8 cellular contexts compared by ENCODE assay signal in the genomic region with DNA sequence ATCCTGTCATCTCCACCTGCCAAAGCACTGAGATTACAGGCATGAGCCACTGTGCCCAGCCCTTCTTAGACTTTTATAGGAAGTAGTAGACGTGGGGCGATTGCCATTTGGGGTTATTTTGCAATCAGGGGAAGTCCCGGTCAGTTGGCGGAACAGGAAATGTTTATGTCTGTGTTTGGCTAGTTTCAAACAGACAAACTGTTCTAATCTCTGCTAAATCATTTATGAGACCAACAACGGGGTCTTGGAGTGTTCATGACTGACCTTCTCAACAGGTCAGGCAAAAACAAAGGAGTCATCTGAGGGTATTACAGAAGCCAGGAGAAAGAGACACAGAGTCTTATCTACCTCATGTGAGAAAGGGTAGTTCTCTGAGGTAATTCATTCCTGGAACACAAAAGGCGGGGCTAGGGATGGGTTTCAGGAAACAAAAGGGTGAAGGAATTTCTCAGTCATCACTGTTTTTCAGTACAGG. TPM values are rescaled to one million over a fixed set of nuclear protein-coding genes. Genes with fewer than 3 reads are reported as not detected.
DNase-seq lines count a peak whose midpoint lies in the region; ATAC-seq and TF ChIP-seq lines count a peak whose summit lies in the region.

No MANE protein-coding gene starts in this region.

- no peaks in the 10 kb centered on the region for H3K27me3 Mint-ChIP-seq in activated T-cell treated with anti-CD3 and anti-CD28 coated beads, Interleukin-2, amount 50 U/mL, for 24 hours

- H3K36me3 Mint-ChIP-seq in activated T-cell treated with anti-CD3 and anti-CD28 coated beads, Interleukin-2, amount 50 U/mL, for 24 hours (ENCODE audit: low read depth) = no peaks in the 10 kb centered on the region

- no peak overlapping the region for H2AFZ ChIP-seq in PC-3 (ENCODE audit: low read length)

- intact Hi-C loops in PC-3 (cut with micrococcal nuclease) = no loop called here

- no peaks in the 10 kb centered on the region for H3F3A ChIP-seq in PC-3 (ENCODE audit: low read length, unreplicated experiment)

- H3K4me3 ChIP-seq in RWPE2 (ENCODE audit: severe bottlenecking) (no peak overlapping the region), gastroesophageal sphincter (no peak overlapping the region), skeletal muscle tissue (ENCODE audit: low read length in 3 of 3) (no peak overlapping the region), PC-3 (ENCODE audit: low read length) (no peak overlapping the region)

- peak; percentile 77 for ATAC-seq in HG03039 (IDR thresholded peaks at IDR 0.05; ENCODE audit: unreplicated experiment)
- ATAC-seq in RWPE2 (ENCODE audit: low read depth) = peak; percentile 87
- peak; percentile 73 for ATAC-seq in gastroesophageal sphincter
- ATAC-seq in PC-3 = no peak

- CTCF ChIA-PET in PC-3 (lab: Charles Lee) = no interaction called here

- peaks cover 18% of the 10 kb centered on the region for H3K4me1 Mint-ChIP-seq in activated T-cell treated with anti-CD3 and anti-CD28 coated beads, Interleukin-2, amount 50 U/mL, for 24 hours (ENCODE audit: low read depth)

- H3K4me3 Mint-ChIP-seq in activated T-cell treated with anti-CD3 and anti-CD28 coated beads, Interleukin-2, amount 50 U/mL, for 24 hours = peak overlapping the region; percentile 13

- no TSS peak for BruUV-seq in PC-3 (replicated peaks; lab: Mats Ljungman, UMichigan)

- no peak for TF ChIP-seq POLR2A in gastroesophageal sphincter (IDR thresholded peaks at IDR 0.05)

- no peak overlapping the region for H3K4me2 ChIP-seq in PC-3 (ENCODE audit: low read length)

- H3K9me2 ChIP-seq in PC-3 (replicated peaks; ENCODE audit: low read length) = no peaks in the 10 kb centered on the region

- TF ChIP-seq CTCF in RWPE2 (IDR thresholded peaks at IDR 0.05; ENCODE audit: poor library complexity, severe bottlenecking) (no peak), gastroesophageal sphincter (IDR thresholded peaks at IDR 0.05) (no peak), PC-3 (conservative IDR thresholded peaks at IDR 0.05; ENCODE audit: low read depth, low read length) (no peak)

- no peak for TF ChIP-seq EP300 in gastroesophageal sphincter (IDR thresholded peaks at IDR 0.05)

- H3K4me1 ChIP-seq in RWPE2 (ENCODE audit: insufficient read depth, poor library complexity, severe bottlenecking) (peaks cover 7% of the 10 kb centered on the region), gastroesophageal sphincter (no peaks in the 10 kb centered on the region), skeletal muscle tissue (ENCODE audit: control insufficient read depth in 3 of 3, insufficient read depth in 3 of 3, low read length in 3 of 3) (no peaks in the 10 kb centered on the region), PC-3 (ENCODE audit: insufficient read depth, low read length) (no peaks in the 10 kb centered on the region)

- peaks cover 10% of the 10 kb centered on the region for H3K9me3 Mint-ChIP-seq in activated T-cell treated with anti-CD3 and anti-CD28 coated beads, Interleukin-2, amount 50 U/mL, for 24 hours

- no peak overlapping the region for H3K9ac ChIP-seq in skeletal muscle tissue (ENCODE audit: low read depth in 1 of 3, low read length in 3 of 3)
- no peak overlapping the region for H3K9ac ChIP-seq in PC-3 (ENCODE audit: low read length)

- H3K27ac ChIP-seq in RWPE2 (ENCODE audit: poor library complexity, severe bottlenecking) (peak overlapping the region; percentile 44), gastroesophageal sphincter (peak overlapping the region in 3 of 4 donors; percentile 9 to 47 (median 13)), skeletal muscle tissue (ENCODE audit: low read depth, low read length) (peak overlapping the region; percentile 39), PC-3 (ENCODE audit: low read length) (no peak overlapping the region)

- H3K27me3 ChIP-seq in RWPE2 (ENCODE audit: insufficient read depth, poor library complexity, severe bottlenecking) = no peaks in the 10 kb centered on the region
- peaks cover 8% of the 10 kb centered on the region for H3K27me3 ChIP-seq in gastroesophageal sphincter
- H3K27me3 ChIP-seq in skeletal muscle tissue (ENCODE audit: control insufficient read depth in 3 of 3, insufficient read depth in 3 of 3, low read length in 3 of 3) = no peaks in the 10 kb centered on the region
- peaks cover 11% of the 10 kb centered on the region; the same call in 1 of the 2 replicates for H3K27me3 ChIP-seq in PC-3 (ENCODE audit: low read length)

- H3K36me3 ChIP-seq in RWPE2 (ENCODE audit: low read depth) = no peaks in the 10 kb centered on the region
- H3K36me3 ChIP-seq in gastroesophageal sphincter = no peaks in the 10 kb centered on the region
- H3K36me3 ChIP-seq in skeletal muscle tissue (ENCODE audit: control insufficient read depth in 3 of 3, insufficient read depth in 3 of 3, low read length in 3 of 3) = no peaks in the 10 kb centered on the region
- H3K36me3 ChIP-seq in PC-3 (ENCODE audit: low read depth, low read length) = no peaks in the 10 kb centered on the region

- DNase-seq in activated T-cell treated with anti-CD3 and anti-CD28 coated beads, Interleukin-2, amount 50 U/mL, for 24 hours = no peak
- DNase-seq in activated T-cell treated with anti-CD3 and anti-CD28 coated beads, Interleukin-2, amount 50 U/mL, for 1 hour = no peak
- DNase-seq in RWPE2 (ENCODE audit: low spot score) (no peak), PC-3 (no peak), DMS53 treated with DMSO at 0.1 percent for 48 hours (lab: John Stamatoyannopoulos, UW; ENCODE audit: unreplicated experiment) (no peak)

- POLR2A ChIA-PET in PC-3 (lab: Charles Lee; ENCODE audit: unreplicated experiment) = no interaction called here

- WGBS in gastroesophageal sphincter (ENCODE audit: low coverage in 1 of 2), 2 donors = 66 to 80% methylated on average over 5 to 6 of the region's 6 CpGs

- H3K27ac Mint-ChIP-seq in activated T-cell treated with anti-CD3 and anti-CD28 coated beads, Interleukin-2, amount 50 U/mL, for 24 hours = peak overlapping the region; percentile 89

- no peaks in the 10 kb centered on the region for H3K79me2 ChIP-seq in PC-3 (ENCODE audit: low read length)

- H3K9me3 ChIP-seq in RWPE2 (ENCODE audit: severe bottlenecking) (no peaks in the 10 kb centered on the region), gastroesophageal sphincter (peaks cover 0 to 16% (median 0%) of the 10 kb centered on the region in 3 donors), skeletal muscle tissue (ENCODE audit: control insufficient read depth in 3 of 3, low read length in 3 of 3) (no peaks in the 10 kb centered on the region), PC-3 (ENCODE audit: low read length) (no peaks in the 10 kb centered on the region)

- H4K20me1 ChIP-seq in PC-3 (ENCODE audit: low read length) = no peaks in the 10 kb centered on the region

RNA-seq across cellular contexts. Expression of gene TPK1, which starts 6.6 kb away (rescaled TPM):
- 10 to 100 TPM in 1 of 4 donors, 1 to 10 TPM in 3; 6.8 to 11.9 (median 8.5) TPM for total RNA-seq in gastroesophageal sphincter
- 7.3 TPM for total RNA-seq in skeletal muscle tissue
- total RNA-seq in PC-3 (2014; rRNA removed) = 1.3 and 4.5 TPM in 2 replicates
